In the genomic region with DNA sequence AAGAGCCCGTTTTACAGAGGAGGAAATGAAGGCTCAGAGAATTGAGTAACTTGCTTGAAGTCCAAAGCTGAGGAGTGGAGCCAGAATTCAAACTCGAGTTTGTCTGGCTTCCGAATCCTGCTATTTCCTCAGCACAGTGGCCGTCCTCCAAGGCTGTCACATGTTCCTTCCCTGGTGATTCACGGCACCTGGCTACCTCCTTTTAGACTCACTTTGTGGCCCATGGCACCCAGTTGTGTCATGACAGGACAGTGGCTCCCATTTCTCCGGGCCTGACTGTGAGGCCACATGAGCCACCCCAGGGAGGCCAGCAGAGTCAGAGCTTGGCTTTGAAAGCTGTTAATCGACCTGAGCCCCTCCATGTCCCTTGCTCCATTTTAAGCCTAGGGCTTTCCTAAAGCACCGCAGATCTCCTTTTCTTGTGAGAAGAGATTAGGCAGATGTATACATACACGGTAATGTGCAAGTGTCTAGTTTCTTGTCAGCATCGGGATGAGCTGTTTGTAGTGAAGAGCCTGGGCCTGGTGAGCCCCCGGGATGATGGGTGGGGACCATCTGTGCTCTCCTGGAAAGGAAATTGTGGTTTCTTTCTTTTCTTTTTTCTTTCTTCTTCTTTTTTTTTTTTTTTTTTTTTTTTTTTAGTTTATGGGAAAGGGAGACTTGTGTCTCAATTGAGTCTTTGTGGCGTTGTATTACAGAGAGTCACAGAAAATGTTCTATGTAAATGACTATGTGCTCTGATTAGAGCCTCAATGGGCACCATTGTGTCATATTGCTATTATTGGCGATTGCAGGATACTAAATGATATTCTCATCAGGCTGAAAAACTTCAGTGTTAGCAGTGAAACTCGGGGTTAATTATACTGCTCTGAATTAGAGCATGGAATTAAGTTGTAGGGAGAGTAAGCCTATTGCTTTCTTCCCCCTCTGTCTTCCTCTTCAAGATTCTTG, we compare ENCODE assay signal across 11 cellular contexts. TPM values are rescaled to one million over a fixed set of nuclear protein-coding genes. Genes with fewer than 3 reads are reported as not detected.
DNase-seq lines count a peak whose midpoint lies in the region; ATAC-seq and TF ChIP-seq lines count a peak whose summit lies in the region.
"Had no signal": no experiment of that assay in that cellular context is flagged by ENCODE, and none has a peak within 500 bp of the region (broad histone marks: within the 10 kb centered on the region; RNA-seq: fewer than 3 reads in every experiment).

No MANE protein-coding gene starts in this region.

- H3K79me2 ChIP-seq in MM.1S (ENCODE audit: low read length), result no peaks in the 10 kb centered on the region

- no peak overlapping the region for H3K9ac ChIP-seq in MM.1S (ENCODE audit: low read length)

- H3K27me3 Mint-ChIP-seq in activated T-cell treated with anti-CD3 and anti-CD28 coated beads, Interleukin-2, amount 50 U/mL, for 24 hours, result no peaks in the 10 kb centered on the region
- H3K27me3 Mint-ChIP-seq in activated T-cell treated with anti-CD3 and anti-CD28 coated beads, Interleukin-2, amount 50 U/mL, for 4 hours (ENCODE audit: low read depth), result no peaks in the 10 kb centered on the region
- H3K27me3 Mint-ChIP-seq: central memory CD8-positive, alpha-beta T cell had no signal

- no peaks in the 10 kb centered on the region for H3K9me3 Mint-ChIP-seq in activated T-cell treated with anti-CD3 and anti-CD28 coated beads, Interleukin-2, amount 50 U/mL, for 24 hours
- no peaks in the 10 kb centered on the region for H3K9me3 Mint-ChIP-seq in activated T-cell treated with anti-CD3 and anti-CD28 coated beads, Interleukin-2, amount 50 U/mL, for 4 hours
- H3K9me3 Mint-ChIP-seq: central memory CD8-positive, alpha-beta T cell had no signal

- H3K4me3 ChIP-seq in ascending aorta, result no peak overlapping the region
- no peak overlapping the region for H3K4me3 ChIP-seq in thyroid gland (replicated peaks in 1 of 3)
- H3K4me3 ChIP-seq in MM.1S (ENCODE audit: low read length), result no peak overlapping the region

- 85 to 90% methylated on average over 14 of the region's 14 CpGs for WGBS in thyroid gland, 2 donors

- H3K36me3 ChIP-seq in ascending aorta, result no peaks in the 10 kb centered on the region
- H3K36me3 ChIP-seq in thyroid gland, result no peaks in the 10 kb centered on the region
- H3K36me3 ChIP-seq in MM.1S (replicated peaks; ENCODE audit: insufficient read depth, low read length), result no peaks in the 10 kb centered on the region

- no peaks in the 10 kb centered on the region for H3K27me3 ChIP-seq in ascending aorta
- no peaks in the 10 kb centered on the region for H3K27me3 ChIP-seq in thyroid gland
- no peaks in the 10 kb centered on the region for H3K27me3 ChIP-seq in MM.1S (replicated peaks; ENCODE audit: insufficient read depth, low read length)

- peak overlapping the region; percentile 16 for H3K27ac Mint-ChIP-seq in activated T-cell treated with anti-CD3 and anti-CD28 coated beads, Interleukin-2, amount 50 U/mL, for 24 hours

- no peak for DNase-seq in activated T-cell treated with anti-CD3 and anti-CD28 coated beads, Interleukin-2, amount 50 U/mL, for 24 hours
- DNase-seq in activated T-cell treated with anti-CD3 and anti-CD28 coated beads, Interleukin-2, amount 50 U/mL, for 4 hours, result no peak
- peak; percentile 60 to 81 for DNase-seq in ascending aorta (ENCODE audit: low spot score in 2 of 2)
- DNase-seq in midbrain (lab: John Stamatoyannopoulos, UW), result peak; percentile 74
- DNase-seq in thyroid gland, result no peak
- no peak for DNase-seq in MM.1S
- DNase-seq: HCEC 1CT, NCI-H774 had no signal

- peaks cover 2 to 3% of the 10 kb centered on the region in 2 donors for H3K4me1 ChIP-seq in ascending aorta
- H3K4me1 ChIP-seq in thyroid gland, result peaks cover 29 to 42% of the 10 kb centered on the region in 2 donors
- no peaks in the 10 kb centered on the region for H3K4me1 ChIP-seq in MM.1S (ENCODE audit: low read length)

- no peaks in the 10 kb centered on the region for H3F3A ChIP-seq in MM.1S (ENCODE audit: insufficient read depth, low read length)

- H4K20me1 ChIP-seq in MM.1S (ENCODE audit: insufficient read depth, low read length), result no peaks in the 10 kb centered on the region

- no peak for TF ChIP-seq POLR2A in thyroid gland (IDR thresholded peaks at IDR 0.05)
- TF ChIP-seq POLR2A in GM18505 (IDR thresholded peaks at IDR 0.05; ENCODE audit: borderline replicate concordance, extremely low read depth, insufficient read depth, insufficient read length), result no peak

- H3K36me3 Mint-ChIP-seq in activated T-cell treated with anti-CD3 and anti-CD28 coated beads, Interleukin-2, amount 50 U/mL, for 24 hours (ENCODE audit: low read depth), result peaks cover 19% of the 10 kb centered on the region
- H3K36me3 Mint-ChIP-seq in activated T-cell treated with anti-CD3 and anti-CD28 coated beads, Interleukin-2, amount 50 U/mL, for 4 hours (ENCODE audit: insufficient read depth), result peaks cover 10% of the 10 kb centered on the region

- intact Hi-C loops in ascending aorta (cut with DNase I) (no loop called here), thyroid gland (cut with DNase I) (no loop called here)

- H3K9me2 ChIP-seq in MM.1S (replicated peaks; ENCODE audit: insufficient read depth, low read length), result no peaks in the 10 kb centered on the region

- H3K9me3 ChIP-seq in ascending aorta, result no peaks in the 10 kb centered on the region
- H3K9me3 ChIP-seq in thyroid gland, result no peaks in the 10 kb centered on the region
- H3K9me3 ChIP-seq in MM.1S (replicated peaks; ENCODE audit: insufficient read depth, low read length), result no peaks in the 10 kb centered on the region

- H2AFZ ChIP-seq in MM.1S (ENCODE audit: low read length), result no peak overlapping the region

- no peak for TF ChIP-seq CTCF in ascending aorta (IDR thresholded peaks at IDR 0.05)
- no peak for TF ChIP-seq CTCF in thyroid gland (IDR thresholded peaks at IDR 0.05)
- no peak for TF ChIP-seq CTCF in MM.1S (IDR thresholded peaks at IDR 0.05; ENCODE audit: low read length)

- ATAC-seq in activated T-cell treated with anti-CD3 and anti-CD28 coated beads, Interleukin-2, amount 50 U/mL, for 4 hours, result no peak
- no peak for ATAC-seq in HG02610 (IDR thresholded peaks at IDR 0.05; ENCODE audit: unreplicated experiment)
- ATAC-seq in GM18505 (IDR thresholded peaks at IDR 0.05; ENCODE audit: unreplicated experiment), result no peak

- no peak overlapping the region for H3K4me2 ChIP-seq in MM.1S (ENCODE audit: low read depth, low read length)

- peaks cover 68% of the 10 kb centered on the region for H3K4me1 Mint-ChIP-seq in activated T-cell treated with anti-CD3 and anti-CD28 coated beads, Interleukin-2, amount 50 U/mL, for 24 hours (ENCODE audit: low read depth)
- peaks cover 68% of the 10 kb centered on the region for H3K4me1 Mint-ChIP-seq in activated T-cell treated with anti-CD3 and anti-CD28 coated beads, Interleukin-2, amount 50 U/mL, for 4 hours (ENCODE audit: low read depth)

- no peak overlapping the region for H3K4me3 Mint-ChIP-seq in activated T-cell treated with anti-CD3 and anti-CD28 coated beads, Interleukin-2, amount 50 U/mL, for 24 hours
- H3K4me3 Mint-ChIP-seq in activated T-cell treated with anti-CD3 and anti-CD28 coated beads, Interleukin-2, amount 50 U/mL, for 4 hours, result no peak overlapping the region
- H3K4me3 Mint-ChIP-seq: central memory CD8-positive, alpha-beta T cell had no signal

- H3K27ac ChIP-seq in ascending aorta (peak overlapping the region in 1 of 2 donors; percentile 48), thyroid gland (peak overlapping the region in 2 of 3 donors; percentile 14 to 35), MM.1S (ENCODE audit: low read length) (no peak overlapping the region)

RNA-seq across cellular contexts. Expression of a gene that starts 54.8 kb away (rescaled TPM):
- 10 to 100 TPM; 13.8 to 22.3 (median 19.0) TPM for total RNA-seq in activated T-cell treated with anti-CD3 and anti-CD28 coated beads, Interleukin-2, amount 50 U/mL, for 4 hours
- total RNA-seq in ascending aorta, result 5.9 TPM
- 10 to 100 TPM; 45.4 to 81.9 (median 58.6) TPM for total RNA-seq in thyroid gland

Comparison
In these comparisons a context has a peak if more than half of its experiments do, and no peak if none do; other contexts are left out.
1. DNase-seq: peak in ascending aorta (2 of 2) and midbrain (single experiment); none in activated T-cell treated with anti-CD3 and anti-CD28 coated beads, Interleukin-2, amount 50 U/mL, for 24 hours (single experiment), activated T-cell treated with anti-CD3 and anti-CD28 coated beads, Interleukin-2, amount 50 U/mL, for 4 hours (single experiment), thyroid gland (0 of 2) and MM.1S (single experiment).